Comparison of ENCODE assay signal across 28 cellular contexts in the genomic region with DNA sequence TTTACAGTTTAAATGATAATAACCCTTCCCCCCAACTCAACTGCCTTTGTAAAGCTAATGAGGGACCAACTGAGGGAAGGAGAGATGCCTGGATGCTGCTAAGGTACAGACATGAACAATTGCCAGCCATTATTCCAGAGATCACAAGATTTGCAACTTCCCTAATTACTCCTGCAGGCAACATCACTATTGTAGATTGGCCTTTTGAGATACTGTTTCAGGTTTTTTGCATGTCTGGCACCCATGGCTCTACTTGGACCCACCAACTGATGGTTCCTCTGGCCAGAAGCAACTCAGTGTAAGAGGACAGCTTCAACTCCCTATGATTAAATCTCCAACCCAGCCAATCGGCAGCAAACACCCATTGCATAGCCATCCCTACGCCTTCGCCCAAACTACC.
"Had no signal": no experiment of that assay in that cellular context is flagged by ENCODE, and none has a peak within 500 bp of the region (broad histone marks: within the 10 kb centered on the region; RNA-seq: fewer than 3 reads in every experiment).

No MANE protein-coding gene starts in this region.

- ATAC-seq: gastrocnemius medialis; left colon; naive thymus-derived CD4-positive, alpha-beta T cell; right lobe of liver; stimulated activated effector memory CD8-positive, alpha-beta T cell treated with anti-CD3 and anti-CD28 coated beads, Interleukin-12 subunit alpha, Interleukin-12 subunit beta, amount 100 ng/mL, for 72 hours had no signal

- DNase-seq: activated CD4-positive, alpha-beta T cell treated with anti-CD3 and anti-CD28 coated beads for 48 hours; activated CD4-positive, alpha-beta T cell treated with anti-CD3 and anti-CD28 coated beads, Interleukin-2, amount 50 U/mL, for 48 hours; activated CD8-positive, alpha-beta memory T cell treated with anti-CD3 and anti-CD28 coated beads for 24 hours; activated effector memory CD4-positive, alpha-beta T cell treated with Interleukin-2 at 50 U/mL for 16 hours; activated naive CD4-positive, alpha-beta T cell treated with anti-CD3 and anti-CD28 coated beads, Interleukin-2, amount 10 ng/mL, durations not matched to agents 7 days and 5 days; activated naive CD8-positive, alpha-beta T cell treated with anti-CD3 and anti-CD28 coated beads, Interleukin-2, amount 10 ng/mL, durations not matched to agents 7 days and 5 days; dorsolateral prefrontal cortex; effector memory CD4-positive, alpha-beta T cell; erythroblast; gastrocnemius medialis; glutamatergic neuron; immature natural killer cell; kidney; left colon; mammary epithelial cell; midbrain; naive thymus-derived CD4-positive, alpha-beta T cell; ovary; right lobe of liver; stimulated activated CD4-positive, alpha-beta T cell treated with anti-CD3 and anti-CD28 coated beads, Interleukin-4, amount 100 ng/mL, for 1 hour; T-helper 1 cell; uterus had no signal

- H3K4me1 ChIP-seq: ascending aorta, gastrocnemius medialis, right lobe of liver, uterus had no signal

- H3K27ac ChIP-seq: ascending aorta, cardiac muscle cell, coronary artery, dorsolateral prefrontal cortex, gastrocnemius medialis, hepatocyte, ovary, right lobe of liver, thoracic aorta, uterus had no signal

- H3K36me3 ChIP-seq: ascending aorta, cardiac muscle cell, gastrocnemius medialis, ovary, right lobe of liver, thoracic aorta, uterus had no signal

- H3K4me3 ChIP-seq: ascending aorta, cardiac muscle cell, coronary artery, dorsolateral prefrontal cortex, gastrocnemius medialis, hepatocyte, ovary, right lobe of liver, thoracic aorta, uterus had no signal

- H3K27me3 ChIP-seq: ascending aorta, cardiac muscle cell, dorsolateral prefrontal cortex, gastrocnemius medialis, hepatocyte, ovary, right lobe of liver, uterus had no signal

- H3K9me3 ChIP-seq: ascending aorta, gastrocnemius medialis, ovary, right lobe of liver, uterus had no signal
